Comparison of ENCODE assay signal across 1 cellular context in the genomic region with DNA sequence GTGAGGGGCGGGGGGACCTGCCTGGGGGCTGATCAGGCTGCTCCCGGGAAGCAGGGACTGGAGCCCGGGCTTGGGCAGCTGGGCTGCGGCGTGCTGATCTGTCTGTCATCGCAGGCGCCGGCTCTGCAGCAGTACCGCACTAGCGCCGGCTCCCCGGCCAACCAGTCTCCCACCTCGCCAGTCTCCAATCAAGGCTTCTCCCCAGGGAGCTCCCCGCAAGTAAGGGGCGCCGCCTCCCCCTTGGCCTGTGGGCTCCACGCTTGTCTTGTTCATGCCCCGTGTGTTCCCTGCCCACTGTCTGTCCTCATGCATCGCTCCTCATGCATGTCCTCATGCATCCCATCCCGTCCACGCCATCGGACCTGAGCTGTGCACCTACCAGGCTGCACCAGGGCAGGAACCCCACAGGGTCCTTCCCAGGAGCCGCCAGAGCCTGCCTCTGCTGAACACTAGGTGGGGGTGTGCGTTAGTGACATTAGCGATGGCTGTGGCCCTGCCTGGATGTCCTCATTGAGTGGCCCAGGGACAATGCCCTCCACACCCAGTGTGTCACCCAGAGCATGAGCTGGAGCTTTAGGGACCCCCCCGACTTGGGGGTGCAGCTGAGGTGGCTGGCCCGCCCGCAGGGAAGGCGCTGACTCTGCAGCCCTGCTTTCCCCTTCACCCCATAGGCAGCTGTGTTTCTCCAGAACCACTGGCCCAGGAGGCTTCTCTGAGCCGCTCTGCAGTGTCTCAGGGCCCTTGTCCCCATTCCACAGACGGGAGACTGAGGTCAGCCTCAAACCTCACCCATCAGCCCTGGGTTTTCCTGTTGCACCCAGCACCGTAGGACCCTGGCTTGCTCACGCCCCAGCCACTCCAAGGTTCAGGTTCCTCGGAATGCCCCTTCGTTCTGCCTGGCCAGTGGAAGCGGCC.
TF ChIP-seq lines count a peak whose summit lies in the region.

No MANE protein-coding gene starts in this region.

TF ChIP-seq in HepG2, 621 proteins besides CTCF, POLR2A, EP300 and RAD21 (continued from another document):
- TF ChIP-seq, protein P1, sequence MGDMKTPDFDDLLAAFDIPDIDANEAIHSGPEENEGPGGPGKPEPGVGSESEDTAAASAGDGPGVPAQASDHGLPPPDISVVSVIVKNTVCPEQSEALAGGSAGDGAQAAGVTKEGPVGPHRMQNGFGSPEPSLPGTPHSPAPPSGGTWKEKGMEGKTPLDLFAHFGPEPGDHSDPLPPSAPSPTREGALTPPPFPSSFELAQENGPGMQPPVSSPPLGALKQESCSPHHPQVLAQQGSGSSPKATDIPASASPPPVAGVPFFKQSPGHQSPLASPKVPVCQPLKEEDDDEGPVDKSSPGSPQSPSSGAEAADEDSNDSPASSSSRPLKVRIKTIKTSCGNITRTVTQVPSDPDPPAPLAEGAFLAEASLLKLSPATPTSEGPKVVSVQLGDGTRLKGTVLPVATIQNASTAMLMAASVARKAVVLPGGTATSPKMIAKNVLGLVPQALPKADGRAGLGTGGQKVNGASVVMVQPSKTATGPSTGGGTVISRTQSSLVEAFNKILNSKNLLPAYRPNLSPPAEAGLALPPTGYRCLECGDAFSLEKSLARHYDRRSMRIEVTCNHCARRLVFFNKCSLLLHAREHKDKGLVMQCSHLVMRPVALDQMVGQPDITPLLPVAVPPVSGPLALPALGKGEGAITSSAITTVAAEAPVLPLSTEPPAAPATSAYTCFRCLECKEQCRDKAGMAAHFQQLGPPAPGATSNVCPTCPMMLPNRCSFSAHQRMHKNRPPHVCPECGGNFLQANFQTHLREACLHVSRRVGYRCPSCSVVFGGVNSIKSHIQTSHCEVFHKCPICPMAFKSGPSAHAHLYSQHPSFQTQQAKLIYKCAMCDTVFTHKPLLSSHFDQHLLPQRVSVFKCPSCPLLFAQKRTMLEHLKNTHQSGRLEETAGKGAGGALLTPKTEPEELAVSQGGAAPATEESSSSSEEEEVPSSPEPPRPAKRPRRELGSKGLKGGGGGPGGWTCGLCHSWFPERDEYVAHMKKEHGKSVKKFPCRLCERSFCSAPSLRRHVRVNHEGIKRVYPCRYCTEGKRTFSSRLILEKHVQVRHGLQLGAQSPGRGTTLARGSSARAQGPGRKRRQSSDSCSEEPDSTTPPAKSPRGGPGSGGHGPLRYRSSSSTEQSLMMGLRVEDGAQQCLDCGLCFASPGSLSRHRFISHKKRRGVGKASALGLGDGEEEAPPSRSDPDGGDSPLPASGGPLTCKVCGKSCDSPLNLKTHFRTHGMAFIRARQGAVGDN (CRISPR knock-in tag; IDR thresholded peaks at IDR 0.05) = peak; percentile 25; the same call in 1 of the 2 replicates
- TF ChIP-seq ZNF446 (CRISPR knock-in tag; IDR thresholded peaks at IDR 0.05) (no peak), ZNF251 (CRISPR knock-in tag; IDR thresholded peaks at IDR 0.05) (no peak)
